Comparison of ENCODE assay signal across 12 cellular contexts in genomic region chr5:128536229-128536860, GRCh38. TPM values are rescaled to one million over a fixed set of nuclear protein-coding genes. Genes with fewer than 3 reads are reported as not detected.
DNase-seq lines count a peak whose midpoint lies in the region; ATAC-seq and TF ChIP-seq lines count a peak whose summit lies in the region.
"Had no signal": no experiment of that assay in that cellular context is flagged by ENCODE, and none has a peak within 500 bp of the region (broad histone marks: within the 10 kb centered on the region; RNA-seq: fewer than 3 reads in every experiment).

No MANE protein-coding gene starts in this region.

- DNase-seq in GM06990 (ENCODE audit: extremely low read depth, insufficient read length) (peak; percentile 0), WTC11 (ENCODE audit: low spot score) (peak; percentile 43), glutamatergic neuron (peak; percentile 54), osteocyte (ENCODE audit: extremely low spot score, unreplicated experiment) (no peak), COLO668 (lab: John Stamatoyannopoulos, UW; ENCODE audit: unreplicated experiment) (no peak), NCI-H1092 (lab: John Stamatoyannopoulos, UW) (no peak), T-helper 1 cell (no peak)
- no peak for DNase-seq in effector memory CD4-positive, alpha-beta T cell
- DNase-seq: activated CD8-positive, alpha-beta T cell treated with anti-CD3 and anti-CD28 coated beads for 36 hours; NCI-H2081; SIG-M5 had no signal

- POLR2A ChIA-PET in WTC11 (lab: Charles Lee), result no interaction called here

- no peaks in the 10 kb centered on the region for H3K27me3 ChIP-seq in GM06990 (replicated peaks; ENCODE audit: control insufficient read depth, insufficient read depth, low read length)
- peaks cover 12% of the 10 kb centered on the region for H3K27me3 ChIP-seq in effector memory CD4-positive, alpha-beta T cell (replicated peaks; ENCODE audit: control insufficient read depth, insufficient read depth, low read length, poor library complexity, severe bottlenecking)

- ATAC-seq in WTC11, result peak; percentile 6
- ATAC-seq: activated CD8-positive, alpha-beta T cell treated with anti-CD3 and anti-CD28 coated beads for 36 hours; HCT116 had no signal

- H3K36me3 Mint-ChIP-seq in WTC11 (peaks cover 9% of the 10 kb centered on the region), glutamatergic neuron (ENCODE audit: unreplicated experiment) (no peaks in the 10 kb centered on the region), osteocyte (ENCODE audit: unreplicated experiment) (peaks cover 36% of the 10 kb centered on the region)

- H3K9me3 Mint-ChIP-seq in WTC11 (peaks cover under 1% of the 10 kb centered on the region; the same call in 1 of the 2 replicates), glutamatergic neuron (ENCODE audit: unreplicated experiment) (peaks cover 5% of the 10 kb centered on the region), osteocyte (ENCODE audit: unreplicated experiment) (no peaks in the 10 kb centered on the region)
- H3K9me3 Mint-ChIP-seq: activated CD8-positive, alpha-beta T cell treated with anti-CD3 and anti-CD28 coated beads for 36 hours had no signal

- H3K27me3 Mint-ChIP-seq in WTC11 (ENCODE audit: low read depth), result peaks cover 44% of the 10 kb centered on the region
- H3K27me3 Mint-ChIP-seq in glutamatergic neuron (ENCODE audit: unreplicated experiment), result peaks cover 9% of the 10 kb centered on the region
- no peaks in the 10 kb centered on the region for H3K27me3 Mint-ChIP-seq in osteocyte (ENCODE audit: unreplicated experiment)

- no peak overlapping the region for H3K27ac Mint-ChIP-seq in WTC11
- H3K27ac Mint-ChIP-seq in glutamatergic neuron (ENCODE audit: unreplicated experiment), result no peak overlapping the region
- H3K27ac Mint-ChIP-seq in osteocyte (ENCODE audit: unreplicated experiment), result peak overlapping the region; percentile 80
- H3K27ac Mint-ChIP-seq: activated CD8-positive, alpha-beta T cell treated with anti-CD3 and anti-CD28 coated beads for 36 hours had no signal

- no peak overlapping the region for H3K27ac ChIP-seq in effector memory CD4-positive, alpha-beta T cell (ENCODE audit: insufficient read depth, low read length, poor library complexity, severe bottlenecking)

- H3K9me3 ChIP-seq in effector memory CD4-positive, alpha-beta T cell (ENCODE audit: control insufficient read depth, low read length), result no peaks in the 10 kb centered on the region

- H3K4me3 Mint-ChIP-seq in WTC11 (peak overlapping the region; percentile 74), glutamatergic neuron (ENCODE audit: unreplicated experiment) (peak overlapping the region; percentile 57), osteocyte (ENCODE audit: unreplicated experiment) (peak overlapping the region; percentile 93)
- H3K4me3 Mint-ChIP-seq: activated CD8-positive, alpha-beta T cell treated with anti-CD3 and anti-CD28 coated beads for 36 hours had no signal

- no peaks in the 10 kb centered on the region for H3K4me1 ChIP-seq in effector memory CD4-positive, alpha-beta T cell (ENCODE audit: control insufficient read depth, insufficient read depth, low read length, poor library complexity, severe bottlenecking)

- TF ChIP-seq CTCF in GM06990 (IDR thresholded peaks at IDR 0.05; ENCODE audit: insufficient read depth, low read length, poor library complexity, severe bottlenecking) (no peak), WTC11 (IDR thresholded peaks at IDR 0.05) (no peak), glutamatergic neuron (IDR thresholded peaks at IDR 0.05; ENCODE audit: partially characterized antibody, unreplicated experiment) (no peak), osteocyte (IDR thresholded peaks at IDR 0.05) (no peak)

- CTCF ChIA-PET in WTC11 (lab: Charles Lee), result interaction anchor here (1.3 to 1.6 kb wide), 4 partner anchors 10 to 335 kb away, joined by 3 to 5 read pairs (median 4); no protein-coding TSS in a partner anchor

- peak overlapping the region; percentile 52 for H3K4me3 ChIP-seq in GM06990 (replicated peaks; ENCODE audit: low read depth, low read length)
- H3K4me3 ChIP-seq in effector memory CD4-positive, alpha-beta T cell (ENCODE audit: insufficient read depth, low read depth, low read length, poor library complexity, severe bottlenecking), result no peak overlapping the region

- no peaks in the 10 kb centered on the region for H3K36me3 ChIP-seq in GM06990 (ENCODE audit: control insufficient read depth, insufficient read depth, low read length)
- no peaks in the 10 kb centered on the region for H3K36me3 ChIP-seq in effector memory CD4-positive, alpha-beta T cell (ENCODE audit: control insufficient read depth, insufficient read depth, low read length)

- H3K4me1 Mint-ChIP-seq in WTC11, result peaks cover 23% of the 10 kb centered on the region
- peaks cover 2% of the 10 kb centered on the region for H3K4me1 Mint-ChIP-seq in glutamatergic neuron (ENCODE audit: low read depth, unreplicated experiment)
- H3K4me1 Mint-ChIP-seq in osteocyte (ENCODE audit: unreplicated experiment), result peaks cover 41% of the 10 kb centered on the region

TF ChIP-seq in WTC11, 78 proteins besides CTCF, POLR2A, EP300 and RAD21 (continues in another document):
- TF ChIP-seq ZNF121 (CRISPR knock-in tag; IDR thresholded peaks at IDR 0.05) (no peak), NR2C2 (CRISPR knock-in tag; IDR thresholded peaks at IDR 0.05) (no peak), IRF2 (CRISPR knock-in tag; IDR thresholded peaks at IDR 0.05; ENCODE audit: borderline replicate concordance, low read depth) (no peak), ESRRA (CRISPR knock-in tag; IDR thresholded peaks at IDR 0.05; ENCODE audit: borderline replicate concordance) (no peak), ZNF396 (CRISPR knock-in tag; IDR thresholded peaks at IDR 0.05; ENCODE audit: borderline replicate concordance) (no peak), NFATC4 (CRISPR knock-in tag; IDR thresholded peaks at IDR 0.05) (no peak), RELA (CRISPR knock-in tag; IDR thresholded peaks at IDR 0.05; ENCODE audit: borderline replicate concordance) (no peak), CDX4 (CRISPR knock-in tag; IDR thresholded peaks at IDR 0.05; ENCODE audit: borderline replicate concordance) (no peak), ZNF232 (CRISPR knock-in tag; IDR thresholded peaks at IDR 0.05) (no peak), CBFB (CRISPR knock-in tag; IDR thresholded peaks at IDR 0.05; ENCODE audit: low read depth) (no peak), ZNF423 (CRISPR knock-in tag; IDR thresholded peaks at IDR 0.05) (no peak), NFE2L1 (CRISPR knock-in tag; IDR thresholded peaks at IDR 0.05) (no peak), ZMAT4 (CRISPR knock-in tag; IDR thresholded peaks at IDR 0.05) (no peak), PREB (CRISPR knock-in tag; IDR thresholded peaks at IDR 0.05; ENCODE audit: borderline replicate concordance) (no peak), ATF2 (CRISPR knock-in tag; IDR thresholded peaks at IDR 0.05; ENCODE audit: borderline replicate concordance, low read depth) (no peak), ZNF671 (CRISPR knock-in tag; IDR thresholded peaks at IDR 0.05) (no peak), ZBTB43 (CRISPR knock-in tag; IDR thresholded peaks at IDR 0.05) (no peak), CREM (CRISPR knock-in tag; IDR thresholded peaks at IDR 0.05) (no peak), TEAD4 (CRISPR knock-in tag; IDR thresholded peaks at IDR 0.05) (no peak)

RNA-seq across cellular contexts. Expression of gene FBN2, which starts 1.7 kb away (rescaled TPM):
- total RNA-seq in WTC11 (2021) (47.1 to 56.7 TPM (median 48.0 TPM) in 3 replicates), glutamatergic neuron (ENCODE audit: unreplicated experiment) (0.86 TPM), osteocyte (1,151 and 1,312 TPM in 2 replicates)
- total RNA-seq: activated CD8-positive, alpha-beta T cell treated with anti-CD3 and anti-CD28 coated beads for 36 hours had no signal

Comparison
In these comparisons a context has a peak if more than half of its experiments do, and no peak if none do; other contexts are left out.
1. DNase-seq: peak in GM06990 (single experiment), WTC11 (single experiment) and glutamatergic neuron (single experiment); none in osteocyte (single experiment), effector memory CD4-positive, alpha-beta T cell (0 of 3), COLO668 (single experiment), NCI-H1092 (single experiment) and T-helper 1 cell (0 of 5).
2. RNA of gene FBN2, which starts 1.7 kb away (total RNA-seq): 1,151 to 1,312 TPM in osteocyte and 47.1 to 56.7 TPM in WTC11; 0.86 TPM in glutamatergic neuron (single experiment); every median in the first group is over 10 times any median in the second.
3. Peak in every context shown above with its lines, with median percentiles within 50 percentile points of each other: H3K4me3 Mint-ChIP-seq.